ENCODE assay signal across 1 cellular context in the genomic region with DNA sequence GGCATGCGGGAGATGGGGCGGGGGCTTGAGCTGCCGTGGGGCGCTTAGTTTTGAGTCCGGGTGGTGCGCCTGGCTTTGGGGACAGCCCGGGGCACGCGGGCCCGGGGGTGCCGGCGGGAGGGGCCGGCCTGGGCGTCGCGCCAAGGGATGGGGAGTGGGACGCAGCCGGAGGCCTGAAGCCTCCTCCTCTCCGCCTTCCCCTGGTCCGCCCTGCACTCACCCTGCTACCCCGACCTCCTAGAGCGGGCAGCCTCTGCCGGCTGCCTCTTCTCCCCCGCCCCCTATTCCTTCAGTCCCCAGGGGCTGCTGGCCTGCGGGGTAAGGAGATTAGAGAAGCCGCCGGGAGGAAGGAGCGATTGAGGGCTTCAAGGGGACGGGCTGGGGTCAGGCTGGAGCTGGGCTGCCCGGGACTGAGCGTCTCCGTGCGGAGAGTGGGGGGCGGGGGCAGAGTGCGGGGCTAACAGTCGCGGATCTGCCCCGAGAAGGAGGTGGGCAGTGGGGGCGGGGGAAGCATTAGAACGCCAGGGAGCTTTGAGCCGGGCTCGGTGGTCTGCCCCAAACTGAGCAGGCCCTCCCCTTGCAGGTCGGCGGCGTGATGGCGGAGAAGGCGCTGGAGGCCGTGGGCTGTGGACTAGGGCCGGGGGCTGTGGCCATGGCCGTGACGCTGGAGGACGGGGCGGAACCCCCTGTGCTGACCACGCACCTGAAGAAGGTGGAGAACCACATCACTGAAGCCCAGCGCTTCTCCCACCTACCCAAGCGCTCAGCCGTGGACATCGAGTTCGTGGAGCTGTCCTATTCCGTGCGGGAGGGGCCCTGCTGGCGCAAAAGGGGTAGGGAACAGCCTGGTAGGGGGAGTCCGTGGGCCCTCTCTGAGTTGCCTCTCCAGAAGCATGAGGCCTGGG.
TF ChIP-seq lines count a peak whose summit lies in the region.

No MANE protein-coding gene starts in this region.

TF ChIP-seq in K562, 482 proteins besides CTCF, POLR2A, EP300 and RAD21:
- no peak for TF ChIP-seq POLR2B (IDR thresholded peaks at IDR 0.05; ENCODE audit: low read depth, partially characterized antibody)
- TF ChIP-seq, protein P1, sequence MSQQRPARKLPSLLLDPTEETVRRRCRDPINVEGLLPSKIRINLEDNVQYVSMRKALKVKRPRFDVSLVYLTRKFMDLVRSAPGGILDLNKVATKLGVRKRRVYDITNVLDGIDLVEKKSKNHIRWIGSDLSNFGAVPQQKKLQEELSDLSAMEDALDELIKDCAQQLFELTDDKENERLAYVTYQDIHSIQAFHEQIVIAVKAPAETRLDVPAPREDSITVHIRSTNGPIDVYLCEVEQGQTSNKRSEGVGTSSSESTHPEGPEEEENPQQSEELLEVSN (IDR thresholded peaks at IDR 0.05; ENCODE audit: borderline replicate concordance in 1 of 2, extremely low read depth in 1 of 2, insufficient read depth in 1 of 2, insufficient read length in 1 of 2, low read depth in 1 of 2, low read length in 1 of 2, poor library complexity in 1 of 2, severe bottlenecking in 1 of 2): peak in 1 of 2 experiments; percentile 21
- TF ChIP-seq BRD4 (IDR thresholded peaks at IDR 0.05): no peak
- TF ChIP-seq NFIC (IDR thresholded peaks at IDR 0.05): peak; percentile 32; the same call in 1 of the 2 replicates
- TF ChIP-seq, protein P2, sequence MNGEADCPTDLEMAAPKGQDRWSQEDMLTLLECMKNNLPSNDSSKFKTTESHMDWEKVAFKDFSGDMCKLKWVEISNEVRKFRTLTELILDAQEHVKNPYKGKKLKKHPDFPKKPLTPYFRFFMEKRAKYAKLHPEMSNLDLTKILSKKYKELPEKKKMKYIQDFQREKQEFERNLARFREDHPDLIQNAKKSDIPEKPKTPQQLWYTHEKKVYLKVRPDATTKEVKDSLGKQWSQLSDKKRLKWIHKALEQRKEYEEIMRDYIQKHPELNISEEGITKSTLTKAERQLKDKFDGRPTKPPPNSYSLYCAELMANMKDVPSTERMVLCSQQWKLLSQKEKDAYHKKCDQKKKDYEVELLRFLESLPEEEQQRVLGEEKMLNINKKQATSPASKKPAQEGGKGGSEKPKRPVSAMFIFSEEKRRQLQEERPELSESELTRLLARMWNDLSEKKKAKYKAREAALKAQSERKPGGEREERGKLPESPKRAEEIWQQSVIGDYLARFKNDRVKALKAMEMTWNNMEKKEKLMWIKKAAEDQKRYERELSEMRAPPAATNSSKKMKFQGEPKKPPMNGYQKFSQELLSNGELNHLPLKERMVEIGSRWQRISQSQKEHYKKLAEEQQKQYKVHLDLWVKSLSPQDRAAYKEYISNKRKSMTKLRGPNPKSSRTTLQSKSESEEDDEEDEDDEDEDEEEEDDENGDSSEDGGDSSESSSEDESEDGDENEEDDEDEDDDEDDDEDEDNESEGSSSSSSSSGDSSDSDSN (IDR thresholded peaks at IDR 0.05; ENCODE audit: borderline replicate concordance in 1 of 2, low read depth in 2 of 2, low read length in 2 of 2): 0 out of 4 replicates have a peak, but pooled peaks of 1 of the 2 experiments have one; percentile 8
- TF ChIP-seq GATAD2B (IDR thresholded peaks at IDR 0.05; ENCODE audit: borderline replicate concordance): 0 out of 2 replicates have a peak, but pooled peaks have one; percentile 1
- peak; percentile 27; the same call in 1 of the 2 replicates for TF ChIP-seq ZBTB7A (IDR thresholded peaks at IDR 0.05; ENCODE audit: borderline replicate concordance, control insufficient read depth, low read depth, low read length)
- TF ChIP-seq MTF1 (CRISPR knock-in tag; IDR thresholded peaks at IDR 0.05; ENCODE audit: borderline replicate concordance): no peak
- TF ChIP-seq ADNP (tag; IDR thresholded peaks at IDR 0.05): no peak
- TF ChIP-seq, protein P3, sequence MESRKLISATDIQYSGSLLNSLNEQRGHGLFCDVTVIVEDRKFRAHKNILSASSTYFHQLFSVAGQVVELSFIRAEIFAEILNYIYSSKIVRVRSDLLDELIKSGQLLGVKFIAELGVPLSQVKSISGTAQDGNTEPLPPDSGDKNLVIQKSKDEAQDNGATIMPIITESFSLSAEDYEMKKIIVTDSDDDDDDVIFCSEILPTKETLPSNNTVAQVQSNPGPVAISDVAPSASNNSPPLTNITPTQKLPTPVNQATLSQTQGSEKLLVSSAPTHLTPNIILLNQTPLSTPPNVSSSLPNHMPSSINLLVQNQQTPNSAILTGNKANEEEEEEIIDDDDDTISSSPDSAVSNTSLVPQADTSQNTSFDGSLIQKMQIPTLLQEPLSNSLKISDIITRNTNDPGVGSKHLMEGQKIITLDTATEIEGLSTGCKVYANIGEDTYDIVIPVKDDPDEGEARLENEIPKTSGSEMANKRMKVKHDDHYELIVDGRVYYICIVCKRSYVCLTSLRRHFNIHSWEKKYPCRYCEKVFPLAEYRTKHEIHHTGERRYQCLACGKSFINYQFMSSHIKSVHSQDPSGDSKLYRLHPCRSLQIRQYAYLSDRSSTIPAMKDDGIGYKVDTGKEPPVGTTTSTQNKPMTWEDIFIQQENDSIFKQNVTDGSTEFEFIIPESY (CRISPR knock-in tag; IDR thresholded peaks at IDR 0.05): peak; percentile 25; the same call in 1 of the 2 replicates
